Comparison of ENCODE assay signal across 1 cellular context in the genomic region with DNA sequence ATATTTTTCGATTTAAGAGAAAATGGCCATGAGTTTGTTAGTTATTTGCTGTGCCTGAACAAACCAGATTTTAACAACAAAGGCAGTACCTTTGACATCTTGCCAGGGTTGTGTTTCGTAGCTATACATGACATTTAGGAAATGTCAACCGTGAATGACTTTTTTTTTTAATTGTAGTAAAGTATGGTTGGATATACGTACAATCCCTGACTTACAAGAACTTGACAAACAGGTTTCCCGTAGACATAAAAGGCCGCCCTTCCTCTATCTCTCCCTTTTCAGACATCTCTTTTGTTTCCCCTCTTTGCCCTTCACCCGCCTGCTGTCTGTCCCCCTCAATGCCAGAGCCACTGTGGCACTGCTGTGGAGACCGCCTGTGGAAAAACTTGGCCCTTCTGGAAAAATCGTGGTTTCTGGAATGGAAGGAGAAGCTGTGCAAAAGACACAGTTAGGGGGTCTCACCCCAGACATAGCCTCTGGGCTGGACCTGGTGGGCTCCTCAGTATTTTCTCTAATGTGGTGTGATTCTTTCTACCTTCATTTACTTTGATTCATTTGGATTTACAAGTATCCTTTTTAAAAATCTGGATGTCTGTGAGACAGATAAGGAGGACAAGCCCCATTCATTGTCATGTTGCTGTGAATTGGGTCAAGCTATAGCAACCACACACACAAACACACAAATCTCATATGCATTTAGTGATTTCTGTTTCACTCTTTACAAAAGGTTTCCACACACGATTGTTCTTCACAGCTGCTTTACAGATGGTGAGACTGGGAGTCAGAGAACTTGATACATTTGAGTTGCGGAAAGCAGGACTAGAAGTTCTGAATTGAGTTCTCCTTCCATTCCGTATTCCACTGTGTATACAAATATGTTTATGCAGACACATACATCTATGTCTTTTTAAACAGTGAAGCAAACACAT.
TF ChIP-seq lines count a peak whose summit lies in the region.

No MANE protein-coding gene starts in this region.

TF ChIP-seq in GM23338, 12 proteins besides CTCF, POLR2A, EP300 and RAD21 (continued from another document):
- no peak for TF ChIP-seq REST (IDR thresholded peaks at IDR 0.05; ENCODE audit: unreplicated experiment)
- no peak for TF ChIP-seq ZNF114 (CRISPR knock-in tag; IDR thresholded peaks at IDR 0.05)
- TF ChIP-seq CREB1 (CRISPR knock-in tag; IDR thresholded peaks at IDR 0.05; ENCODE audit: low read depth) = no peak
- TF ChIP-seq STAT1 (IDR thresholded peaks at IDR 0.05; ENCODE audit: unreplicated experiment) = no peak
- TF ChIP-seq ZNF331 (CRISPR knock-in tag; IDR thresholded peaks at IDR 0.05; ENCODE audit: low read depth) = no peak
- TF ChIP-seq EZH2phosphoT487 (IDR thresholded peaks at IDR 0.05; ENCODE audit: unreplicated experiment) = no peak
- TF ChIP-seq ZNF462 (CRISPR knock-in tag; IDR thresholded peaks at IDR 0.05) = no peak
- TF ChIP-seq JUNB (IDR thresholded peaks at IDR 0.05; ENCODE audit: unreplicated experiment) = no peak
- TF ChIP-seq POLR2AphosphoS5 (IDR thresholded peaks at IDR 0.05; ENCODE audit: low read depth) = no peak
TF ChIP-seq in GM23338: peak in this region for 0.
